In genomic region chr4:174334628-174335027, GRCh38 we compare ENCODE assay signal across 11 cellular contexts. TPM values are rescaled to one million over a fixed set of nuclear protein-coding genes. Genes with fewer than 3 reads are reported as not detected.
DNase-seq lines count a peak whose midpoint lies in the region; ATAC-seq and TF ChIP-seq lines count a peak whose summit lies in the region.
"Had no signal": no experiment of that assay in that cellular context is flagged by ENCODE, and none has a peak within 500 bp of the region (broad histone marks: within the 10 kb centered on the region; RNA-seq: fewer than 3 reads in every experiment).

No MANE protein-coding gene starts in this region.

- CTCF ChIA-PET in HEK293T (lab: Yijun Ruan, JAX) = interaction anchor here (0.9 kb wide), 1 partner anchor 298 kb away, joined by 3 read pairs; no protein-coding TSS in a partner anchor

- H3K4me1 ChIP-seq in foreskin keratinocyte = peaks cover 28% of the 10 kb centered on the region

- ATAC-seq in GM19023 (IDR thresholded peaks at IDR 0.05; ENCODE audit: unreplicated experiment) (peak; percentile 98), GM21786 (IDR thresholded peaks at IDR 0.05; ENCODE audit: unreplicated experiment) (peak; percentile 98), HG03159 (IDR thresholded peaks at IDR 0.05; ENCODE audit: unreplicated experiment) (peak; percentile 92), foreskin keratinocyte (peak; percentile 83)

- H3K27me3 ChIP-seq in foreskin keratinocyte = no peaks in the 10 kb centered on the region

- peak; percentile 95 for DNase-seq in foreskin keratinocyte
- DNase-seq in activated effector memory CD4-positive, alpha-beta T cell treated with anti-CD3 and anti-CD28 coated beads, Interleukin-2, amount 50 U/mL, for 16 hours = no peak
- DNase-seq in ecto neural progenitor cell (ENCODE audit: low spot score) = no peak
- DNase-seq in T-helper 2 cell = no peak
- no peak for DNase-seq in HEK293T (ENCODE audit: extremely low spot score)
- DNase-seq: activated CD4-positive, CD25-positive, alpha-beta regulatory T cell treated with anti-CD3 and anti-CD28 coated beads, Interleukin-2, amount 50 U/mL, for 72 hours; activated effector memory CD4-positive, alpha-beta T cell treated with Interleukin-2 at 50 U/mL for 16 hours; KBM-7 had no signal

- no peak for TF ChIP-seq CTCF in foreskin keratinocyte (conservative IDR thresholded peaks at IDR 0.05)

- H3K27ac ChIP-seq in foreskin keratinocyte = peak overlapping the region; percentile 42

- POLR2A ChIA-PET in HEK293T (lab: Yijun Ruan, JAX) = no interaction called here

TF ChIP-seq in HEK293T, 16 proteins besides CTCF, POLR2A, EP300 and RAD21:
- no peak for TF ChIP-seq SP1 (IDR thresholded peaks at IDR 0.05)
- no peak for TF ChIP-seq ARNT (IDR thresholded peaks at IDR 0.05)
- TF ChIP-seq L3MBTL2 (conservative IDR thresholded peaks at IDR 0.05) = no peak
- no peak for TF ChIP-seq NFRKB (IDR thresholded peaks at IDR 0.05)
- TF ChIP-seq FOXM1 (IDR thresholded peaks at IDR 0.05; ENCODE audit: borderline replicate concordance) = no peak
- no peak for TF ChIP-seq FOXA1 (IDR thresholded peaks at IDR 0.05)
- no peak for TF ChIP-seq BHLHE40 (IDR thresholded peaks at IDR 0.05; ENCODE audit: borderline replicate concordance)
- no peak for TF ChIP-seq CTBP1 (IDR thresholded peaks at IDR 0.05; ENCODE audit: borderline replicate concordance)
- TF ChIP-seq FOXK2 (IDR thresholded peaks at IDR 0.05) = no peak
- TF ChIP-seq PKNOX1 (IDR thresholded peaks at IDR 0.05) = no peak
- TF ChIP-seq HDGF (IDR thresholded peaks at IDR 0.05; ENCODE audit: borderline replicate concordance) = no peak
- TF ChIP-seq ZNF384 (IDR thresholded peaks at IDR 0.05) = no peak
- TF ChIP-seq LEF1 (IDR thresholded peaks at IDR 0.05; ENCODE audit: borderline replicate concordance) = no peak
- TF ChIP-seq ELF4 (IDR thresholded peaks at IDR 0.05) = no peak
- TF ChIP-seq SUZ12 (IDR thresholded peaks at IDR 0.05) = no peak
- TF ChIP-seq TARDBP (IDR thresholded peaks at IDR 0.05) = no peak

RNA-seq across cellular contexts. Expression of gene CEP44, which starts 50.9 kb away (rescaled TPM):
- total RNA-seq in foreskin keratinocyte = 12.1 and 12.6 TPM in 2 replicates
- polyA plus RNA-seq in foreskin keratinocyte = 2.4 and 3.2 TPM in 2 replicates

RNA-seq across cellular contexts. Expression of gene FBXO8, which starts 51.2 kb away (rescaled TPM):
- total RNA-seq in foreskin keratinocyte = 14.1 and 15.7 TPM in 2 replicates
- 7.3 and 8.3 TPM in 2 replicates for polyA plus RNA-seq in foreskin keratinocyte

Comparison
In these comparisons a context has a peak if more than half of its experiments do, and no peak if none do; other contexts are left out.
1. DNase-seq: peak in foreskin keratinocyte (2 of 2); none in activated effector memory CD4-positive, alpha-beta T cell treated with anti-CD3 and anti-CD28 coated beads, Interleukin-2, amount 50 U/mL, for 16 hours (single experiment), ecto neural progenitor cell (single experiment), T-helper 2 cell (0 of 5) and HEK293T (single experiment).
2. Peak in every context shown above with its lines, with median percentiles within 50 percentile points of each other: ATAC-seq.